In the genomic region with DNA sequence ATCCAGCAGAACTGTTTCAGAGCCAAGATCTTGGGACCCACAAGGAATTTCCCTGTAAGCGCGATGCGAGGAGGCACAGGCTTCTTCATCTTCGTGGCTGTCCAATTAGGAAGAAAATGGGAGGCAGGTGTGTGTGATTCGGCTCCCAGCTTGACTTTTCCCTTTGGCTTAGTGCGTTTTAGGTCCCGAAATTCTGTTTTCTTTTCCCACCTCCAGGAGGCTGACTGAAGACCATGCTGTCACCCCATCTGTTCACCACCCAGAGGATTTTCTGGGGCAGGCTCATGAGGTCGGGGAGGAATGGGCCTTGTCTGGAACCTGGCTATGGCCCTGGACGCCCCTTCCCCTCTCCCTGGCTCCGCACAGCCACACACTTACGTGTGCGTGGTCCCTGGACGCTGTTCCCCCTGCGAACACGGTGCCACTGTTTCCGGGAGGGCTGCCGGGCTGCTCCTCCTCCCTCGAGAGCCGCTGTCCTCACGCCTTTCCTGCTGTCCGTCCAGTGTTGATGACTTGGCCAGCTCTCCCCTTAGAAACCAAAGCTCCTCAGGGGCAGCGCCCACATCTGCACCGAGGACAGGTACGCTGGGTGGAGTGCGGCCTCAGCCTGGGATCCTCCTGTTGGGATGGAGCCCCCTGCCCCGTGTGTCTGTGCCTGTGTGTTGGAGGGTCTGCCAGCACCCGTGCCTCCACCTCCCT, we compare ENCODE assay signal across 27 cellular contexts. TPM values are rescaled to one million over a fixed set of nuclear protein-coding genes. Genes with fewer than 3 reads are reported as not detected.
DNase-seq lines count a peak whose midpoint lies in the region; FAIRE-seq and TF ChIP-seq lines count a peak whose summit lies in the region.
"Had no signal": no experiment of that assay in that cellular context is flagged by ENCODE, and none has a peak within 500 bp of the region (broad histone marks: within the 10 kb centered on the region; RNA-seq: fewer than 3 reads in every experiment).

No MANE protein-coding gene starts in this region.

- H3K79me1 ChIP-seq in H1 (ENCODE audit: low read depth, low read length) = no peaks in the 10 kb centered on the region
- H3K79me1 ChIP-seq in mesendoderm (ENCODE audit: low read length) = no peaks in the 10 kb centered on the region

- 93% methylated on average over 27 of the region's 27 CpGs; no CpG with 5 or more reads in 1 of the 2 experiments for WGBS in H1 (ENCODE audit: extremely low coverage in 1 of 2, insufficient coverage in 1 of 2, insufficient read length in 1 of 2, insufficient replicate concordance in 2 of 2, low coverage in 1 of 2, low lambda C conversion rate in 2 of 2, missing lambda C conversion rate in 1 of 2), 2 experiments
- no CpG with 5 or more reads among the region's 27 CpGs for WGBS in mesendoderm (ENCODE audit: extremely low coverage, insufficient coverage, low lambda C conversion rate)

- H3K4ac ChIP-seq in H1 (replicated peaks; ENCODE audit: insufficient read length, low read depth, low read length) = no peak overlapping the region
- no peak overlapping the region for H3K4ac ChIP-seq in mesendoderm (ENCODE audit: low read depth, low read length)

- no peaks in the 10 kb centered on the region for H3K36me3 ChIP-seq in H1 (ENCODE audit: control insufficient read depth in 2 of 4, insufficient read depth in 4 of 4, low read length in 3 of 4)
- no peaks in the 10 kb centered on the region for H3K36me3 ChIP-seq in mesendoderm (ENCODE audit: control insufficient read depth, insufficient read depth, low read length)

- TF ChIP-seq POLR2A in H1 (IDR thresholded peaks at IDR 0.05; ENCODE audit: control extremely low read depth in 1 of 2, low read depth in 2 of 2, low read length in 2 of 2) = no peak

- no peaks in the 10 kb centered on the region for H3K9me3 ChIP-seq in H1 (ENCODE audit: insufficient read depth in 2 of 2, low read depth in 1 of 2, low read length in 1 of 2)
- H3K9me3 ChIP-seq: BLaER1, SK-N-SH had no signal

- H4K91ac ChIP-seq in H1 (replicated peaks; ENCODE audit: insufficient read length, low read length) = no peak overlapping the region

- no peak for TF ChIP-seq EP300 in H1 (IDR thresholded peaks at IDR 0.05; ENCODE audit: borderline replicate concordance in 1 of 2, low read depth in 2 of 2, low read length in 2 of 2)

- H3K27me3 ChIP-seq in H1 (replicated peaks in 1 of 4; ENCODE audit: control insufficient read depth in 3 of 4, extremely low read depth in 1 of 4, insufficient read depth in 3 of 4, low read length in 3 of 4) (no peaks in the 10 kb centered on the region), mesendoderm (ENCODE audit: insufficient read depth, low read length, poor library complexity) (no peaks in the 10 kb centered on the region)

- H3K23me2 ChIP-seq in H1 (ENCODE audit: low read depth, low read length) = no peaks in the 10 kb centered on the region

- H2BK15ac ChIP-seq in H1 (ENCODE audit: low read length) = no peak overlapping the region
- no peak overlapping the region for H2BK15ac ChIP-seq in mesendoderm (replicated peaks; ENCODE audit: low read depth)

- H3K4me2 ChIP-seq in H1 (ENCODE audit: insufficient read depth in 1 of 2, low read depth in 2 of 2, low read length in 2 of 2) (no peak overlapping the region), mesendoderm (ENCODE audit: low read length) (no peak overlapping the region)
- H3K4me2 ChIP-seq: KMS-11, SK-N-SH had no signal

- H3K79me2 ChIP-seq in H1 (ENCODE audit: control insufficient read depth in 1 of 2, insufficient read depth in 2 of 2, low read length in 2 of 2) (no peaks in the 10 kb centered on the region), mesendoderm (ENCODE audit: control insufficient read depth, insufficient read depth, low read length) (no peaks in the 10 kb centered on the region)

- no peak overlapping the region for H2BK120ac ChIP-seq in H1 (replicated peaks; ENCODE audit: low read depth, low read length)
- no peak overlapping the region for H2BK120ac ChIP-seq in mesendoderm (ENCODE audit: low read depth, low read length)

- POLR2A ChIA-PET in H1 (lab: Charles Lee; ENCODE audit: partially characterized antibody) = no interaction called here

- no peak for TF ChIP-seq RAD21 in H1 (IDR thresholded peaks at IDR 0.05 in 1 of 2, conservative IDR thresholded peaks at IDR 0.05 in 1 of 2; ENCODE audit: low read depth in 2 of 2, low read length in 2 of 2)

- CTCF ChIA-PET in H1 (lab: Charles Lee; ENCODE audit: partially characterized antibody) = interaction anchor here (0.6 to 4.1 kb wide), 5 partner anchors 10 to 847 kb away, joined by 3 to 18 read pairs (median 4); no protein-coding TSS in a partner anchor

- H4K20me1 ChIP-seq in H1 (replicated peaks in 1 of 2; ENCODE audit: control insufficient read depth in 1 of 2, insufficient read depth in 2 of 2, low read length in 2 of 2) = no peaks in the 10 kb centered on the region

- no peak overlapping the region for H2AFZ ChIP-seq in H1 (ENCODE audit: low read length)

- H4K5ac ChIP-seq in H1 (ENCODE audit: insufficient read length, low read depth, low read length) = no peak overlapping the region
- H4K5ac ChIP-seq in mesendoderm (ENCODE audit: low read length) = no peak overlapping the region

- H3K14ac ChIP-seq in H1 (ENCODE audit: insufficient read length) = no peak overlapping the region

- no peak overlapping the region for H2BK12ac ChIP-seq in H1 (ENCODE audit: low read depth, low read length)

- H3K27ac ChIP-seq in H1 (ENCODE audit: low read depth, low read length) (no peak overlapping the region), mesendoderm (ENCODE audit: low read depth, low read length) (no peak overlapping the region)
- H3K27ac ChIP-seq: 22Rv1, BLaER1, KMS-11 had no signal

- no peak overlapping the region for H2BK20ac ChIP-seq in H1 (ENCODE audit: low read length)

- H2BK5ac ChIP-seq in H1 (ENCODE audit: low read depth, low read length) (no peak overlapping the region), mesendoderm (ENCODE audit: low read length) (no peak overlapping the region)

- H3K18ac ChIP-seq in H1 (ENCODE audit: extremely low read depth, low read length) (no peak overlapping the region), mesendoderm (ENCODE audit: low read length) (no peak overlapping the region)

- no peak overlapping the region for H2AK5ac ChIP-seq in H1 (ENCODE audit: low read depth, low read length)
- H2AK5ac ChIP-seq in mesendoderm (ENCODE audit: low read length) = no peak overlapping the region

- peak overlapping the region; percentile 81 for H4K8ac ChIP-seq in H1 (ENCODE audit: extremely low read depth, insufficient read depth, low read length)
- no peak overlapping the region for H4K8ac ChIP-seq in mesendoderm (ENCODE audit: low read depth, low read length)

- H3K23ac ChIP-seq in H1 (ENCODE audit: insufficient read length) = no peak overlapping the region
- no peak overlapping the region for H3K23ac ChIP-seq in mesendoderm (ENCODE audit: low read length)

- no peak overlapping the region for H3K9ac ChIP-seq in H1 (replicated peaks in 1 of 4; ENCODE audit: extremely low read depth in 1 of 4, low read depth in 3 of 4, low read length in 3 of 4)
- no peak overlapping the region for H3K9ac ChIP-seq in mesendoderm (ENCODE audit: low read length)
- H3K9ac ChIP-seq: BLaER1, KMS-11, SK-N-SH had no signal

- peak; percentile 43 for DNase-seq in NCI-H82 (lab: John Stamatoyannopoulos, UW)
- no peak for DNase-seq in NCI-H82 treated with DMSO at 0.1 percent for 48 hours (lab: John Stamatoyannopoulos, UW; ENCODE audit: unreplicated experiment)
- peak; percentile 89 to 93 for DNase-seq in NCI-H524 (lab: John Stamatoyannopoulos, UW)
- DNase-seq in H1 (ENCODE audit: low read depth in 1 of 2, low spot score in 2 of 2) = no peak
- no peak for DNase-seq in mesendoderm
- no peak for DNase-seq in pons (ENCODE audit: low spot score)
- no peak for DNase-seq in SW480 (ENCODE audit: low spot score)
- no peak for DNase-seq in GDM1 (lab: John Stamatoyannopoulos, UW)
- DNase-seq: ACHN; CD4-positive, alpha-beta T cell; COR-L47; DMS153; GOT3; NCI-H1092 treated with DMSO at 0.1 percent for 48 hours; NCI-H1436 treated with DMSO at 0.1 percent for 48 hours; NCI-H2029 treated with DMSO at 0.1 percent for 48 hours; NCI-H446 treated with DMSO at 0.1 percent for 48 hours; NCI-H748 treated with DMSO at 0.1 percent for 48 hours; SIG-M5; SK-N-SH had no signal

- FAIRE-seq in H1 (lab: Jason Lieb, UNC) = no peak
- FAIRE-seq: G401.6, GM18507, GM19239 had no signal

- H3K56ac ChIP-seq in H1 (replicated peaks; ENCODE audit: insufficient read length, low read depth, low read length) (no peak overlapping the region), mesendoderm (ENCODE audit: low read length) (no peak overlapping the region)

- H3K4me3 ChIP-seq in H1 (ENCODE audit: extremely low read depth in 1 of 4, insufficient read depth in 2 of 4, low read depth in 3 of 4, low read length in 4 of 4) (no peak overlapping the region), mesendoderm (ENCODE audit: low read length) (no peak overlapping the region)
- H3K4me3 ChIP-seq: BLaER1 had no signal

- no peaks in the 10 kb centered on the region; a peak in 1 of 7 replicates for H3K4me1 ChIP-seq in H1 (replicated peaks in 1 of 4; ENCODE audit: control insufficient read depth in 3 of 4, insufficient read depth in 4 of 4, low read length in 3 of 4)
- H3K4me1 ChIP-seq in mesendoderm (ENCODE audit: control insufficient read depth, low read depth, low read length) = no peaks in the 10 kb centered on the region

- no peak for TF ChIP-seq CTCF in H1 (IDR thresholded peaks at IDR 0.05; ENCODE audit: control extremely low read depth in 1 of 3, insufficient read depth in 1 of 3, low read depth in 1 of 3, low read length in 3 of 3)

RNA-seq across cellular contexts. Expression of a gene that starts 2.7 kb away (rescaled TPM):
- not detected in 2 replicates for total RNA-seq in H1 (2021; fragmentation: NEBNext Ultra II Directional; extraction: Animal tissue kit (Norgen Biotek cat#: 25700))
- polyA plus RNA-seq in H1 (2011; rRNA removed) = not detected in 2 replicates
- not detected for polyA plus RNA-seq in H1 (2011; cell fraction: cytosol; rRNA removed)
- polyA plus RNA-seq in H1 (2011; cell fraction: nucleus; rRNA removed) = 0.20 TPM
- 0.17 TPM in 1 of 4 replicates, not detected in the others for polyA plus RNA-seq in H1 (2012, experiment 1 of 2)
- polyA plus RNA-seq in H1 (2012, experiment 2 of 2) = not detected
- not detected for polyA plus RNA-seq in H1 (2013, experiment 1 of 2)
- not detected for polyA plus RNA-seq in H1 (2013, experiment 2 of 2)
- not detected in 2 replicates for polyA minus RNA-seq in H1 (2011; rRNA and poly(A)+ RNA removed)
- not detected for polyA minus RNA-seq in H1 (2011; cell fraction: cytosol; rRNA and poly(A)+ RNA removed)
- polyA minus RNA-seq in H1 (2011; cell fraction: nucleus; rRNA and poly(A)+ RNA removed) = not detected
- not detected for polyA plus RNA-seq in mesendoderm (2013, experiment 1 of 2)
- polyA plus RNA-seq in mesendoderm (2013, experiment 2 of 2) = not detected
- total RNA-seq: CD4-positive, alpha-beta T cell; HT1080 had no signal
- polyA plus RNA-seq: SK-N-SH had no signal

RNA-seq across cellular contexts. Expression of a gene that starts 12.2 kb away (rescaled TPM):
- 94.0 and 98.7 TPM in 2 replicates for total RNA-seq in H1 (2021; fragmentation: NEBNext Ultra II Directional; extraction: Animal tissue kit (Norgen Biotek cat#: 25700))
- polyA plus RNA-seq in H1 (2011; rRNA removed) = 113 and 133 TPM in 2 replicates
- polyA plus RNA-seq in H1 (2011; cell fraction: cytosol; rRNA removed) = 98.2 TPM
- polyA plus RNA-seq in H1 (2011; cell fraction: nucleus; rRNA removed) = 131 TPM
- polyA plus RNA-seq in H1 (2012, experiment 1 of 2) = 129 to 276 TPM (median 222 TPM) in 4 replicates
- polyA plus RNA-seq in H1 (2012, experiment 2 of 2) = 213 TPM
- 84.6 TPM for polyA plus RNA-seq in H1 (2013, experiment 1 of 2)
- 84.6 TPM for polyA plus RNA-seq in H1 (2013, experiment 2 of 2)
- 61.8 and 63.2 TPM in 2 replicates for polyA minus RNA-seq in H1 (2011; rRNA and poly(A)+ RNA removed)
- 31.9 TPM for polyA minus RNA-seq in H1 (2011; cell fraction: cytosol; rRNA and poly(A)+ RNA removed)
- polyA minus RNA-seq in H1 (2011; cell fraction: nucleus; rRNA and poly(A)+ RNA removed) = 47.8 TPM
- 108 TPM for polyA plus RNA-seq in mesendoderm (2013, experiment 1 of 2)
- polyA plus RNA-seq in mesendoderm (2013, experiment 2 of 2) = 109 TPM

RNA-seq across cellular contexts. Expression of a gene that starts 12.4 kb away (rescaled TPM):
- 17.8 and 22.4 TPM in 2 replicates for total RNA-seq in H1 (2021; fragmentation: NEBNext Ultra II Directional; extraction: Animal tissue kit (Norgen Biotek cat#: 25700))
- polyA plus RNA-seq in H1 (2011; rRNA removed) = 8.9 and 12.7 TPM in 2 replicates
- 9.8 TPM for polyA plus RNA-seq in H1 (2011; cell fraction: cytosol; rRNA removed)
- 28.1 TPM for polyA plus RNA-seq in H1 (2011; cell fraction: nucleus; rRNA removed)
- 15.7 to 17.2 TPM (median 16.7 TPM) in 4 replicates for polyA plus RNA-seq in H1 (2012, experiment 1 of 2)
- 11.6 TPM for polyA plus RNA-seq in H1 (2012, experiment 2 of 2)
- polyA plus RNA-seq in H1 (2013, experiment 1 of 2) = 14.6 TPM
- 15.0 TPM for polyA plus RNA-seq in H1 (2013, experiment 2 of 2)
- polyA minus RNA-seq in H1 (2011; rRNA and poly(A)+ RNA removed) = 7.5 and 10.5 TPM in 2 replicates
- 10.6 TPM for polyA minus RNA-seq in H1 (2011; cell fraction: cytosol; rRNA and poly(A)+ RNA removed)
- 22.3 TPM for polyA minus RNA-seq in H1 (2011; cell fraction: nucleus; rRNA and poly(A)+ RNA removed)
- polyA plus RNA-seq in mesendoderm (2013, experiment 1 of 2) = 8.9 TPM
- polyA plus RNA-seq in mesendoderm (2013, experiment 2 of 2) = 8.8 TPM

RNA-seq across cellular contexts. Expression of a gene that starts 57.4 kb away (rescaled TPM):
- total RNA-seq in H1 (2021; fragmentation: NEBNext Ultra II Directional; extraction: Animal tissue kit (Norgen Biotek cat#: 25700)) = 221 and 244 TPM in 2 replicates
- 267 and 272 TPM in 2 replicates for polyA plus RNA-seq in H1 (2011; rRNA removed)
- polyA plus RNA-seq in H1 (2011; cell fraction: cytosol; rRNA removed) = 183 TPM
- polyA plus RNA-seq in H1 (2011; cell fraction: nucleus; rRNA removed) = 229 TPM
- 277 to 336 TPM (median 307 TPM) in 4 replicates for polyA plus RNA-seq in H1 (2012, experiment 1 of 2)
- polyA plus RNA-seq in H1 (2012, experiment 2 of 2) = 319 TPM
- polyA plus RNA-seq in H1 (2013, experiment 1 of 2) = 268 TPM
- polyA plus RNA-seq in H1 (2013, experiment 2 of 2) = 292 TPM
- polyA minus RNA-seq in H1 (2011; rRNA and poly(A)+ RNA removed) = 35.1 and 46.4 TPM in 2 replicates
- polyA minus RNA-seq in H1 (2011; cell fraction: cytosol; rRNA and poly(A)+ RNA removed) = 153 TPM
- polyA minus RNA-seq in H1 (2011; cell fraction: nucleus; rRNA and poly(A)+ RNA removed) = 113 TPM
- polyA plus RNA-seq in mesendoderm (2013, experiment 1 of 2) = 300 TPM
- 305 TPM for polyA plus RNA-seq in mesendoderm (2013, experiment 2 of 2)

Comparison
In these comparisons a context has a peak if more than half of its experiments do, and no peak if none do; other contexts are left out.
1. DNase-seq: peak in NCI-H82 (single experiment) and NCI-H524 (2 of 2); none in NCI-H82 treated with DMSO at 0.1 percent for 48 hours (single experiment), H1 (0 of 2), mesendoderm (single experiment), pons (single experiment), SW480 (single experiment) and GDM1 (single experiment).